8 cellular contexts compared by ENCODE assay signal in genomic region chrX:150984164-150984824, GRCh38. TPM values are rescaled to one million over a fixed set of nuclear protein-coding genes. Genes with fewer than 3 reads are reported as not detected.
DNase-seq lines count a peak whose midpoint lies in the region; ATAC-seq, FAIRE-seq and TF ChIP-seq lines count a peak whose summit lies in the region.

No MANE protein-coding gene starts in this region.

- no peaks in the 10 kb centered on the region for H3K9me2 ChIP-seq in OCI-LY7 (ENCODE audit: insufficient read depth, low read length)

- no peaks in the 10 kb centered on the region for H3K27me3 ChIP-seq in duodenal mucosa (ENCODE audit: control insufficient read depth in 1 of 2, insufficient read depth in 2 of 2, low read length in 2 of 2)

- peaks cover 6 to 15% of the 10 kb centered on the region in 2 donors for H3K27me3 Mint-ChIP-seq in natural killer cell treated with Interleukin-12 subunit alpha and Interleukin-12 subunit beta and Interleukin-15 and Interleukin-18, amount 100 ng/mL, for 72 hours

- TF ChIP-seq POLR2A in GM12892 (IDR thresholded peaks at IDR 0.05; ENCODE audit: low read depth, low read length): no peak

- H3K4me1 Mint-ChIP-seq in natural killer cell treated with Interleukin-12 subunit alpha and Interleukin-12 subunit beta and Interleukin-15 and Interleukin-18, amount 100 ng/mL, for 72 hours (ENCODE audit: low read depth in 2 of 2): peaks cover 9 to 10% of the 10 kb centered on the region in 2 donors

- ATAC-seq in GM21529 (IDR thresholded peaks at IDR 0.05; ENCODE audit: unreplicated experiment) (peak; percentile 3), esophagus mucosa (no peak)
- ATAC-seq in natural killer cell treated with Interleukin-12 subunit alpha and Interleukin-12 subunit beta and Interleukin-15 and Interleukin-18, amount 100 ng/mL, for 72 hours: peak in 1 of 2 donors; percentile 3

- no peak for TF ChIP-seq CTCF in OCI-LY7 (conservative IDR thresholded peaks at IDR 0.05; ENCODE audit: low read length)

- peaks cover 13% of the 10 kb centered on the region for H3K79me2 ChIP-seq in OCI-LY7 (ENCODE audit: insufficient read depth, low read depth, low read length)

- intact Hi-C loops in OCI-LY7 (cut with micrococcal nuclease; ENCODE audit: unreplicated experiment): loop anchor here (5.0 kb wide), 3 partner anchors 212 to 413 kb away; partner anchors contain the start of genes MTMR1 and VMA21

- peaks cover 11% of the 10 kb centered on the region; the same call in 1 of the 2 replicates for H4K20me1 ChIP-seq in OCI-LY7 (ENCODE audit: insufficient read depth, low read length)

- no peak overlapping the region for H2AFZ ChIP-seq in OCI-LY7 (ENCODE audit: low read length)

- H3K4me2 ChIP-seq in OCI-LY7 (ENCODE audit: low read length): peak overlapping the region; percentile 91

- peak overlapping the region; percentile 38 to 55 for H3K27ac Mint-ChIP-seq in natural killer cell treated with Interleukin-12 subunit alpha and Interleukin-12 subunit beta and Interleukin-15 and Interleukin-18, amount 100 ng/mL, for 72 hours

- H3K27ac ChIP-seq in OCI-LY7 (ENCODE audit: low read depth, low read length, poor library complexity, severe bottlenecking): peak overlapping the region; percentile 28
- no peak overlapping the region for H3K27ac ChIP-seq in duodenal mucosa (ENCODE audit: low read depth, low read length)

- FAIRE-seq in GM12892 (lab: Jason Lieb, UNC): no peak

- no peak overlapping the region for H3K9ac ChIP-seq in duodenal mucosa (ENCODE audit: low read depth in 1 of 2, low read length in 2 of 2)

- H3K4me1 ChIP-seq in OCI-LY7 (ENCODE audit: insufficient read depth, low read length, poor library complexity, severe bottlenecking): peaks cover 13% of the 10 kb centered on the region
- peaks cover 6% of the 10 kb centered on the region in 2 donors for H3K4me1 ChIP-seq in duodenal mucosa (ENCODE audit: control insufficient read depth in 1 of 2, insufficient read depth in 2 of 2, low read length in 2 of 2)

- H3K4me3 Mint-ChIP-seq in natural killer cell treated with Interleukin-12 subunit alpha and Interleukin-12 subunit beta and Interleukin-15 and Interleukin-18, amount 100 ng/mL, for 72 hours: peak overlapping the region; percentile 83

- no peaks in the 10 kb centered on the region for H3K9me3 ChIP-seq in OCI-LY7 (ENCODE audit: low read length)
- no peaks in the 10 kb centered on the region for H3K9me3 ChIP-seq in duodenal mucosa (ENCODE audit: control insufficient read depth in 1 of 2, low read length in 2 of 2)

- H3K4me3 ChIP-seq in OCI-LY7 (ENCODE audit: low read depth, low read length, poor library complexity, severe bottlenecking) (peak overlapping the region; percentile 81), duodenal mucosa (ENCODE audit: low read depth in 1 of 2, low read length in 2 of 2) (peak overlapping the region; percentile 54 to 56)

- CTCF ChIA-PET in OCI-LY7 (lab: Charles Lee; ENCODE audit: unreplicated experiment): no interaction called here

- no peaks in the 10 kb centered on the region for H3K9me3 Mint-ChIP-seq in natural killer cell treated with Interleukin-12 subunit alpha and Interleukin-12 subunit beta and Interleukin-15 and Interleukin-18, amount 100 ng/mL, for 72 hours

- H3K36me3 ChIP-seq in OCI-LY7 (ENCODE audit: insufficient read depth, low read length) (peaks cover 27% of the 10 kb centered on the region), duodenal mucosa (ENCODE audit: control insufficient read depth in 1 of 2, insufficient read depth in 2 of 2, low read length in 2 of 2) (no peaks in the 10 kb centered on the region)

- peak; percentile 2 for DNase-seq in Daoy (ENCODE audit: low read depth)
- peak; percentile 26 for DNase-seq in OCI-LY7 (ENCODE audit: low spot score)
- no peak for DNase-seq in natural killer cell treated with Interleukin-12 subunit alpha and Interleukin-12 subunit beta and Interleukin-15 and Interleukin-18, amount 100 ng/mL, for 72 hours (ENCODE audit: low spot score)
- no peak for DNase-seq in GM12892 (ENCODE audit: insufficient read length)
- DNase-seq in NCI-H1105 treated with DMSO at 0.1 percent for 48 hours (lab: John Stamatoyannopoulos, UW): no peak

- no TSS peak for BruUV-seq in OCI-LY7 (replicated peaks; lab: Mats Ljungman, UMichigan)

- H3K36me3 Mint-ChIP-seq in natural killer cell treated with Interleukin-12 subunit alpha and Interleukin-12 subunit beta and Interleukin-15 and Interleukin-18, amount 100 ng/mL, for 72 hours: peaks cover 4% of the 10 kb centered on the region

- POLR2A ChIA-PET in OCI-LY7 (lab: Charles Lee): no interaction called here

RNA-seq across cellular contexts. Expression of gene HMGB3, which starts 1.2 kb away (rescaled TPM):
- total RNA-seq in Daoy (2014; rRNA removed; shearing (Covaris generic)): 105 and 239 TPM in 2 replicates
- 28.3 and 53.6 TPM in 2 replicates for total RNA-seq in OCI-LY7 (2014; rRNA removed; shearing (Covaris generic))
- total RNA-seq in OCI-LY7 (2022) (94.3 and 111 TPM in 2 replicates), esophagus mucosa (27.3 TPM)
- total RNA-seq in natural killer cell treated with Interleukin-12 subunit alpha and Interleukin-12 subunit beta and Interleukin-15 and Interleukin-18, amount 100 ng/mL, for 72 hours: 10 to 100 TPM; 28.7 to 30.0 TPM
- polyA plus RNA-seq in GM12892 (2012; ENCODE audit: missing spikeins): 51.6 TPM

Comparison
In these comparisons a context has a peak if more than half of its experiments do, and no peak if none do; other contexts are left out.
1. DNase-seq: peak in Daoy (single experiment) and OCI-LY7 (single experiment); none in natural killer cell treated with Interleukin-12 subunit alpha and Interleukin-12 subunit beta and Interleukin-15 and Interleukin-18, amount 100 ng/mL, for 72 hours (single experiment), GM12892 (single experiment) and NCI-H1105 treated with DMSO at 0.1 percent for 48 hours (single experiment).